11 cellular contexts compared by ENCODE assay signal in genomic region chr11:119028346-119029068, GRCh38. TPM values are rescaled to one million over a fixed set of nuclear protein-coding genes. Genes with fewer than 3 reads are reported as not detected.
A peak's percentile ranks its signal among the peaks of the same experiment; 100 is the strongest.
DNase-seq lines count a peak whose midpoint lies in the region; ATAC-seq, FAIRE-seq and TF ChIP-seq lines count a peak whose summit lies in the region.
"Had no signal": no experiment of that assay in that cellular context is flagged by ENCODE, and none has a peak within 500 bp of the region (broad histone marks: within the 10 kb centered on the region; RNA-seq: fewer than 3 reads in every experiment).

No MANE protein-coding gene starts in this region.

- H3K4me3 ChIP-seq in HepG2 (replicated peaks in 1 of 3; ENCODE audit: insufficient read depth in 1 of 3, low read depth in 2 of 3, low read length in 3 of 3): peak overlapping the region; percentile 74 to 82 (median 79)
- H3K4me3 ChIP-seq: A549 had no signal

- H3K9ac ChIP-seq in HepG2 (ENCODE audit: insufficient read depth, low read depth, low read length): peak overlapping the region; percentile 77

- H4K20me1 ChIP-seq in HepG2 (ENCODE audit: insufficient read depth, low read length): peaks cover 5% of the 10 kb centered on the region; the same call in 1 of the 2 replicates

- POLR2A ChIA-PET in activated CD4-positive, alpha-beta T cell treated with anti-CD3 and anti-CD28 coated beads, Interleukin-2, amount 10 ng/mL, durations not matched to agents 7 days and 5 days (lab: Charles Lee): no interaction called here
- POLR2A ChIA-PET in HepG2 (lab: Yijun Ruan, JAX): interaction anchor here (1.0 to 4.8 kb wide), 5 partner anchors 10 to 39 kb away, joined by 3 to 45 read pairs (median 8); partner anchors contain the start of genes CENATAC, HYOU1, RPS25 and TRAPPC4

- H3K9me3 ChIP-seq in HepG2 (ENCODE audit: low read length): no peaks in the 10 kb centered on the region
- H3K9me3 ChIP-seq: A549 had no signal

- 11% methylated on average over 6 of the region's 9 CpGs for WGBS in HepG2 (ENCODE audit: low lambda C conversion rate)

- peak overlapping the region; percentile 77 for H3K27ac ChIP-seq in HepG2 (ENCODE audit: extremely low read length, insufficient read depth, low read length)
- H3K27ac ChIP-seq: A549 had no signal

- peak overlapping the region; percentile 99 for H3K4me2 ChIP-seq in HepG2 (ENCODE audit: low read depth, low read length)

- no peak for FAIRE-seq in HepG2 (lab: Jason Lieb, UNC)
- FAIRE-seq: A549 had no signal

- H3K27me3 ChIP-seq in HepG2 (ENCODE audit: control insufficient read depth in 1 of 2, insufficient read depth in 2 of 2, low read length in 2 of 2): no peaks in the 10 kb centered on the region; a peak in 1 of 5 replicates

- H3K36me3 ChIP-seq in HepG2 (replicated peaks in 1 of 2; ENCODE audit: control insufficient read depth in 1 of 2, insufficient read depth in 2 of 2, low read length in 2 of 2): peaks cover under 1 to 4% of the 10 kb centered on the region in 2 experiments; a peak in 2 of 5 replicates

- H3K79me2 ChIP-seq in HepG2 (ENCODE audit: insufficient read depth, low read length): peaks cover 48% of the 10 kb centered on the region

- no peak overlapping the region for H2AFZ ChIP-seq in HepG2 (ENCODE audit: low read length)

- no peak for TF ChIP-seq CTCF in HepG2 (CRISPR knock-in tag; IDR thresholded peaks at IDR 0.05)

- intact Hi-C loops in activated T-helper 1 cell treated with anti-CD3 and anti-CD28 coated beads, Interleukin-12 subunit alpha, Interleukin-12 subunit beta, Interleukin-2, Interleukin-4 antibody, amounts not matched to agents 30 ng/mL and 10 ng/mL and 1 ng/mL, durations not matched to agents 14 hours and 24 hours and 36 hours (cut with micrococcal nuclease): no loop called here
- intact Hi-C loops in HepG2 (cut with micrococcal nuclease; ENCODE audit: unreplicated experiment): no loop called here

- H3K4me1 Mint-ChIP-seq in activated CD4-positive, alpha-beta T cell treated with anti-CD3 and anti-CD28 coated beads, Interleukin-2, amount 10 ng/mL, durations not matched to agents 7 days and 5 days: peaks cover 42% of the 10 kb centered on the region
- peaks cover 29% of the 10 kb centered on the region for H3K4me1 Mint-ChIP-seq in activated T-helper 1 cell treated with anti-CD3 and anti-CD28 coated beads, Interleukin-12 subunit alpha, Interleukin-12 subunit beta, Interleukin-2, Interleukin-4 antibody, amounts not matched to agents 30 ng/mL and 10 ng/mL and 1 ng/mL, durations not matched to agents 14 hours and 24 hours and 36 hours (ENCODE audit: low read depth)
- peaks cover 34% of the 10 kb centered on the region for H3K4me1 Mint-ChIP-seq in stimulated activated memory B cell treated with anti-CD40 and anti-IgM and Interleukin-4, amounts not matched to agents 10 μg/mL and 1 μg/mL and 100 μg/mL, for 72 hours

- DNase-seq in activated CD4-positive, alpha-beta T cell treated with anti-CD3 and anti-CD28 coated beads, Interleukin-2, amount 10 ng/mL, durations not matched to agents 7 days and 5 days: no peak
- DNase-seq in activated CD4-positive, alpha-beta T cell treated with anti-CD3 and anti-CD28 coated beads for 48 hours: no peak
- no peak for DNase-seq in activated T-helper 1 cell treated with anti-CD3 and anti-CD28 coated beads, Interleukin-12 subunit alpha, Interleukin-12 subunit beta, Interleukin-2, Interleukin-4 antibody, amounts not matched to agents 30 ng/mL and 10 ng/mL and 1 ng/mL, durations not matched to agents 14 hours and 24 hours and 36 hours (ENCODE audit: low spot score)
- DNase-seq in HepG2 (ENCODE audit: low spot score): no peak
- DNase-seq in dermis blood vessel endothelial cell: no peak
- no peak for DNase-seq in germinal center (ENCODE audit: low spot score)
- DNase-seq: HFFc6, SW 1271 had no signal

- no peak for TF ChIP-seq RAD21 in HepG2 (CRISPR knock-in tag; IDR thresholded peaks at IDR 0.05)

- no peaks in the 10 kb centered on the region for H3K9me3 Mint-ChIP-seq in activated CD4-positive, alpha-beta T cell treated with anti-CD3 and anti-CD28 coated beads, Interleukin-2, amount 10 ng/mL, durations not matched to agents 7 days and 5 days
- H3K9me3 Mint-ChIP-seq in activated T-helper 1 cell treated with anti-CD3 and anti-CD28 coated beads, Interleukin-12 subunit alpha, Interleukin-12 subunit beta, Interleukin-2, Interleukin-4 antibody, amounts not matched to agents 30 ng/mL and 10 ng/mL and 1 ng/mL, durations not matched to agents 14 hours and 24 hours and 36 hours: no peaks in the 10 kb centered on the region
- no peaks in the 10 kb centered on the region for H3K9me3 Mint-ChIP-seq in stimulated activated memory B cell treated with anti-CD40 and anti-IgM and Interleukin-4, amounts not matched to agents 10 μg/mL and 1 μg/mL and 100 μg/mL, for 72 hours
- H3K9me3 Mint-ChIP-seq: HFFc6 had no signal

- TF ChIP-seq EP300 in HepG2 (IDR thresholded peaks at IDR 0.05; ENCODE audit: low read depth in 2 of 2, low read length in 2 of 2) (no peak), HepG2 (CRISPR knock-in tag; IDR thresholded peaks at IDR 0.05; ENCODE audit: borderline replicate concordance) (no peak)

- in situ Hi-C loops in HepG2 (cut with HindIII; ENCODE audit: extremely low pct_ligation_motif_present, low pct_unique_long_range_greater_than_20kb): no loop called here

- peaks cover 79% of the 10 kb centered on the region for H3K4me1 ChIP-seq in HepG2 (ENCODE audit: insufficient read depth, low read length)

- H3K4me3 Mint-ChIP-seq in activated CD4-positive, alpha-beta T cell treated with anti-CD3 and anti-CD28 coated beads, Interleukin-2, amount 10 ng/mL, durations not matched to agents 7 days and 5 days: peak overlapping the region; percentile 70
- H3K4me3 Mint-ChIP-seq in activated T-helper 1 cell treated with anti-CD3 and anti-CD28 coated beads, Interleukin-12 subunit alpha, Interleukin-12 subunit beta, Interleukin-2, Interleukin-4 antibody, amounts not matched to agents 30 ng/mL and 10 ng/mL and 1 ng/mL, durations not matched to agents 14 hours and 24 hours and 36 hours: peak overlapping the region; percentile 80
- H3K4me3 Mint-ChIP-seq in stimulated activated memory B cell treated with anti-CD40 and anti-IgM and Interleukin-4, amounts not matched to agents 10 μg/mL and 1 μg/mL and 100 μg/mL, for 72 hours: no peak overlapping the region
- H3K4me3 Mint-ChIP-seq: HFFc6 had no signal

- CTCF ChIA-PET in activated CD4-positive, alpha-beta T cell treated with anti-CD3 and anti-CD28 coated beads, Interleukin-2, amount 10 ng/mL, durations not matched to agents 7 days and 5 days (lab: Charles Lee): interaction anchor here (1.6 to 2.1 kb wide), 2 partner anchors 22 to 30 kb away, joined by 3 to 4 read pairs; partner anchors contain the start of gene CENATAC
- CTCF ChIA-PET in HepG2 (lab: Yijun Ruan, JAX; ENCODE audit: low intra/inter-chr PET ratio, low total read pairs): no interaction called here

- peaks cover 28% of the 10 kb centered on the region for H3K36me3 Mint-ChIP-seq in activated CD4-positive, alpha-beta T cell treated with anti-CD3 and anti-CD28 coated beads, Interleukin-2, amount 10 ng/mL, durations not matched to agents 7 days and 5 days (ENCODE audit: low read depth)
- peaks cover 15% of the 10 kb centered on the region for H3K36me3 Mint-ChIP-seq in activated T-helper 1 cell treated with anti-CD3 and anti-CD28 coated beads, Interleukin-12 subunit alpha, Interleukin-12 subunit beta, Interleukin-2, Interleukin-4 antibody, amounts not matched to agents 30 ng/mL and 10 ng/mL and 1 ng/mL, durations not matched to agents 14 hours and 24 hours and 36 hours (ENCODE audit: low read depth)
- peaks cover 22% of the 10 kb centered on the region for H3K36me3 Mint-ChIP-seq in stimulated activated memory B cell treated with anti-CD40 and anti-IgM and Interleukin-4, amounts not matched to agents 10 μg/mL and 1 μg/mL and 100 μg/mL, for 72 hours

- peak overlapping the region; percentile 81 for H3K27ac Mint-ChIP-seq in activated CD4-positive, alpha-beta T cell treated with anti-CD3 and anti-CD28 coated beads, Interleukin-2, amount 10 ng/mL, durations not matched to agents 7 days and 5 days
- H3K27ac Mint-ChIP-seq in activated T-helper 1 cell treated with anti-CD3 and anti-CD28 coated beads, Interleukin-12 subunit alpha, Interleukin-12 subunit beta, Interleukin-2, Interleukin-4 antibody, amounts not matched to agents 30 ng/mL and 10 ng/mL and 1 ng/mL, durations not matched to agents 14 hours and 24 hours and 36 hours: peak overlapping the region; percentile 31
- H3K27ac Mint-ChIP-seq in stimulated activated memory B cell treated with anti-CD40 and anti-IgM and Interleukin-4, amounts not matched to agents 10 μg/mL and 1 μg/mL and 100 μg/mL, for 72 hours: peak overlapping the region; percentile 85
- H3K27ac Mint-ChIP-seq: HFFc6 had no signal

- BruUV-seq in HepG2 (replicated peaks; lab: Mats Ljungman, UMichigan): no TSS peak

- no peaks in the 10 kb centered on the region for H3K27me3 Mint-ChIP-seq in activated CD4-positive, alpha-beta T cell treated with anti-CD3 and anti-CD28 coated beads, Interleukin-2, amount 10 ng/mL, durations not matched to agents 7 days and 5 days
- H3K27me3 Mint-ChIP-seq in activated T-helper 1 cell treated with anti-CD3 and anti-CD28 coated beads, Interleukin-12 subunit alpha, Interleukin-12 subunit beta, Interleukin-2, Interleukin-4 antibody, amounts not matched to agents 30 ng/mL and 10 ng/mL and 1 ng/mL, durations not matched to agents 14 hours and 24 hours and 36 hours (ENCODE audit: insufficient read depth): no peaks in the 10 kb centered on the region
- H3K27me3 Mint-ChIP-seq in stimulated activated memory B cell treated with anti-CD40 and anti-IgM and Interleukin-4, amounts not matched to agents 10 μg/mL and 1 μg/mL and 100 μg/mL, for 72 hours: no peaks in the 10 kb centered on the region

- no peak for ATAC-seq in HepG2
- no peak for ATAC-seq in stimulated activated memory B cell treated with anti-CD40 and anti-IgM and Interleukin-4, amounts not matched to agents 10 μg/mL and 1 μg/mL and 100 μg/mL, for 72 hours
- no peak for ATAC-seq in GM21526 (IDR thresholded peaks at IDR 0.05; ENCODE audit: low FRiP score, unreplicated experiment)

- TF ChIP-seq POLR2A in HepG2 (IDR thresholded peaks at IDR 0.05; ENCODE audit: insufficient read depth in 1 of 2, low read depth in 2 of 2, low read length in 2 of 2): no peak

RNA-seq across cellular contexts. Expression of gene SLC37A4, which starts 2.2 kb away (rescaled TPM):
- total RNA-seq in activated CD4-positive, alpha-beta T cell treated with anti-CD3 and anti-CD28 coated beads, Interleukin-2, amount 10 ng/mL, durations not matched to agents 7 days and 5 days: 10 to 100 TPM; 17.9 to 19.4 TPM
- total RNA-seq in activated T-helper 1 cell treated with anti-CD3 and anti-CD28 coated beads, Interleukin-12 subunit alpha, Interleukin-12 subunit beta, Interleukin-2, Interleukin-4 antibody, amounts not matched to agents 30 ng/mL and 10 ng/mL and 1 ng/mL, durations not matched to agents 14 hours and 24 hours and 36 hours: 24.3 and 28.7 TPM in 2 replicates
- total RNA-seq in HepG2 (2016; rRNA removed; fragmentation: Illumina TruSeq; extraction: Trizol): 25.6 and 43.0 TPM in 2 replicates
- total RNA-seq in HepG2 (2016; cell fraction: cytosol; rRNA removed; fragmentation: Illumina TruSeq; extraction: Trizol; ENCODE audit: low read depth): 12.3 and 13.2 TPM in 2 replicates
- total RNA-seq in HepG2 (2016; cell fraction: insoluble cytoplasmic fraction; rRNA removed; fragmentation: Illumina TruSeq; extraction: Trizol): 30.8 and 42.1 TPM in 2 replicates
- 25.9 and 31.5 TPM in 2 replicates for total RNA-seq in HepG2 (2016; cell fraction: membrane; rRNA removed; fragmentation: Illumina TruSeq; extraction: Trizol)
- total RNA-seq in HepG2 (2016; cell fraction: nucleus; rRNA removed; fragmentation: Illumina TruSeq; extraction: Trizol): 34.0 and 45.3 TPM in 2 replicates
- 56.1 and 59.7 TPM in 2 replicates for polyA plus RNA-seq in HepG2 (2011; rRNA removed)
- polyA plus RNA-seq in HepG2 (2011; cell fraction: cytosol; rRNA removed): 60.5 and 69.7 TPM in 2 replicates
- polyA plus RNA-seq in HepG2 (2011; cell fraction: nucleus; rRNA removed): 154 and 157 TPM in 2 replicates
- 34.0 and 42.6 TPM in 2 replicates for polyA plus RNA-seq in HepG2 (2012)
- polyA plus RNA-seq in HepG2 (2016; cell fraction: cytosol; fragmentation: Illumina TruSeq; extraction: Trizol; ENCODE audit: low read depth): 13.6 and 16.7 TPM in 2 replicates
- polyA plus RNA-seq in HepG2 (2016; cell fraction: insoluble cytoplasmic fraction; fragmentation: Illumina TruSeq; extraction: Trizol; ENCODE audit: low read depth): 28.9 and 31.0 TPM in 2 replicates
- polyA plus RNA-seq in HepG2 (2016; cell fraction: membrane; fragmentation: Illumina TruSeq; extraction: Trizol; ENCODE audit: low read depth): 25.0 and 29.4 TPM in 2 replicates
- 73.9 and 77.2 TPM in 2 replicates for polyA plus RNA-seq in HepG2 (2016; cell fraction: nucleus; fragmentation: Illumina TruSeq; extraction: Trizol; ENCODE audit: insufficient read depth, low read depth)
- 44.4 and 130 TPM in 2 replicates for polyA minus RNA-seq in HepG2 (2011; rRNA and poly(A)+ RNA removed; ENCODE audit: low replicate concordance)
- 25.6 and 27.3 TPM in 2 replicates for polyA minus RNA-seq in HepG2 (2011; cell fraction: cytosol; rRNA and poly(A)+ RNA removed)
- polyA minus RNA-seq in HepG2 (2011; cell fraction: nucleus; rRNA and poly(A)+ RNA removed): 34.5 and 38.3 TPM in 2 replicates
- total RNA-seq in dermis blood vessel endothelial cell: 18.4 and 27.3 TPM in 2 replicates

RNA-seq across cellular contexts. Expression of gene TRAPPC4, which starts 9.9 kb away (rescaled TPM):
- total RNA-seq in activated CD4-positive, alpha-beta T cell treated with anti-CD3 and anti-CD28 coated beads, Interleukin-2, amount 10 ng/mL, durations not matched to agents 7 days and 5 days: 10 to 100 TPM; 58.5 to 65.4 TPM
- 141 and 142 TPM in 2 replicates for total RNA-seq in activated T-helper 1 cell treated with anti-CD3 and anti-CD28 coated beads, Interleukin-12 subunit alpha, Interleukin-12 subunit beta, Interleukin-2, Interleukin-4 antibody, amounts not matched to agents 30 ng/mL and 10 ng/mL and 1 ng/mL, durations not matched to agents 14 hours and 24 hours and 36 hours
- total RNA-seq in HepG2 (2016; rRNA removed; fragmentation: Illumina TruSeq; extraction: Trizol): 97.4 and 124 TPM in 2 replicates
- total RNA-seq in HepG2 (2016; cell fraction: cytosol; rRNA removed; fragmentation: Illumina TruSeq; extraction: Trizol; ENCODE audit: low read depth): 27.9 and 36.4 TPM in 2 replicates
- 97.4 and 132 TPM in 2 replicates for total RNA-seq in HepG2 (2016; cell fraction: insoluble cytoplasmic fraction; rRNA removed; fragmentation: Illumina TruSeq; extraction: Trizol)
- 40.9 and 41.3 TPM in 2 replicates for total RNA-seq in HepG2 (2016; cell fraction: membrane; rRNA removed; fragmentation: Illumina TruSeq; extraction: Trizol)
- total RNA-seq in HepG2 (2016; cell fraction: nucleus; rRNA removed; fragmentation: Illumina TruSeq; extraction: Trizol): 40.3 and 49.2 TPM in 2 replicates
- polyA plus RNA-seq in HepG2 (2011; rRNA removed): 126 and 140 TPM in 2 replicates
- 244 TPM in 2 replicates for polyA plus RNA-seq in HepG2 (2011; cell fraction: cytosol; rRNA removed)
- 66.5 and 86.6 TPM in 2 replicates for polyA plus RNA-seq in HepG2 (2011; cell fraction: nucleus; rRNA removed)
- polyA plus RNA-seq in HepG2 (2012): 79.9 and 87.7 TPM in 2 replicates
- polyA plus RNA-seq in HepG2 (2016; cell fraction: cytosol; fragmentation: Illumina TruSeq; extraction: Trizol; ENCODE audit: low read depth): 27.4 and 30.8 TPM in 2 replicates
- 119 and 128 TPM in 2 replicates for polyA plus RNA-seq in HepG2 (2016; cell fraction: insoluble cytoplasmic fraction; fragmentation: Illumina TruSeq; extraction: Trizol; ENCODE audit: low read depth)
- 27.5 and 28.4 TPM in 2 replicates for polyA plus RNA-seq in HepG2 (2016; cell fraction: membrane; fragmentation: Illumina TruSeq; extraction: Trizol; ENCODE audit: low read depth)
- 50.7 and 55.6 TPM in 2 replicates for polyA plus RNA-seq in HepG2 (2016; cell fraction: nucleus; fragmentation: Illumina TruSeq; extraction: Trizol; ENCODE audit: insufficient read depth, low read depth)
- 109 and 163 TPM in 2 replicates for polyA minus RNA-seq in HepG2 (2011; rRNA and poly(A)+ RNA removed; ENCODE audit: low replicate concordance)
- polyA minus RNA-seq in HepG2 (2011; cell fraction: cytosol; rRNA and poly(A)+ RNA removed): 24.4 and 30.3 TPM in 2 replicates
- 36.2 and 46.1 TPM in 2 replicates for polyA minus RNA-seq in HepG2 (2011; cell fraction: nucleus; rRNA and poly(A)+ RNA removed)
- 90.2 and 116 TPM in 2 replicates for total RNA-seq in dermis blood vessel endothelial cell

RNA-seq across cellular contexts. Expression of gene RPS25, which starts 10.4 kb away (rescaled TPM):
- 1,000 to 10,000 TPM; 1,054 to 1,196 TPM for total RNA-seq in activated CD4-positive, alpha-beta T cell treated with anti-CD3 and anti-CD28 coated beads, Interleukin-2, amount 10 ng/mL, durations not matched to agents 7 days and 5 days
- 1,440 and 1,455 TPM in 2 replicates for total RNA-seq in activated T-helper 1 cell treated with anti-CD3 and anti-CD28 coated beads, Interleukin-12 subunit alpha, Interleukin-12 subunit beta, Interleukin-2, Interleukin-4 antibody, amounts not matched to agents 30 ng/mL and 10 ng/mL and 1 ng/mL, durations not matched to agents 14 hours and 24 hours and 36 hours
- total RNA-seq in HepG2 (2016; rRNA removed; fragmentation: Illumina TruSeq; extraction: Trizol): 1,415 and 1,643 TPM in 2 replicates
- 2,275 and 2,513 TPM in 2 replicates for total RNA-seq in HepG2 (2016; cell fraction: cytosol; rRNA removed; fragmentation: Illumina TruSeq; extraction: Trizol; ENCODE audit: low read depth)
- total RNA-seq in HepG2 (2016; cell fraction: insoluble cytoplasmic fraction; rRNA removed; fragmentation: Illumina TruSeq; extraction: Trizol): 1,435 and 1,680 TPM in 2 replicates
- total RNA-seq in HepG2 (2016; cell fraction: membrane; rRNA removed; fragmentation: Illumina TruSeq; extraction: Trizol): 3,410 and 3,458 TPM in 2 replicates
- total RNA-seq in HepG2 (2016; cell fraction: nucleus; rRNA removed; fragmentation: Illumina TruSeq; extraction: Trizol): 502 and 555 TPM in 2 replicates
- 647 and 839 TPM in 2 replicates for polyA plus RNA-seq in HepG2 (2011; rRNA removed)
- 1,228 and 1,764 TPM in 2 replicates for polyA plus RNA-seq in HepG2 (2011; cell fraction: cytosol; rRNA removed)
- polyA plus RNA-seq in HepG2 (2011; cell fraction: nucleus; rRNA removed): 458 and 672 TPM in 2 replicates
- 1,615 and 1,935 TPM in 2 replicates for polyA plus RNA-seq in HepG2 (2012)
- 2,641 and 2,732 TPM in 2 replicates for polyA plus RNA-seq in HepG2 (2016; cell fraction: cytosol; fragmentation: Illumina TruSeq; extraction: Trizol; ENCODE audit: low read depth)
- polyA plus RNA-seq in HepG2 (2016; cell fraction: insoluble cytoplasmic fraction; fragmentation: Illumina TruSeq; extraction: Trizol; ENCODE audit: low read depth): 1,500 and 1,585 TPM in 2 replicates
- 3,047 and 3,101 TPM in 2 replicates for polyA plus RNA-seq in HepG2 (2016; cell fraction: membrane; fragmentation: Illumina TruSeq; extraction: Trizol; ENCODE audit: low read depth)
- 848 and 904 TPM in 2 replicates for polyA plus RNA-seq in HepG2 (2016; cell fraction: nucleus; fragmentation: Illumina TruSeq; extraction: Trizol; ENCODE audit: insufficient read depth, low read depth)
- polyA minus RNA-seq in HepG2 (2011; rRNA and poly(A)+ RNA removed; ENCODE audit: low replicate concordance): 34.5 and 58.3 TPM in 2 replicates
- polyA minus RNA-seq in HepG2 (2011; cell fraction: cytosol; rRNA and poly(A)+ RNA removed): 501 and 613 TPM in 2 replicates
- 93.2 and 132 TPM in 2 replicates for polyA minus RNA-seq in HepG2 (2011; cell fraction: nucleus; rRNA and poly(A)+ RNA removed)
- 1,092 and 1,791 TPM in 2 replicates for total RNA-seq in dermis blood vessel endothelial cell

RNA-seq across cellular contexts. Expression of gene HYOU1, which starts 28.5 kb away (rescaled TPM):
- 100 to 1,000 TPM; 117 to 119 TPM for total RNA-seq in activated CD4-positive, alpha-beta T cell treated with anti-CD3 and anti-CD28 coated beads, Interleukin-2, amount 10 ng/mL, durations not matched to agents 7 days and 5 days
- 216 and 219 TPM in 2 replicates for total RNA-seq in activated T-helper 1 cell treated with anti-CD3 and anti-CD28 coated beads, Interleukin-12 subunit alpha, Interleukin-12 subunit beta, Interleukin-2, Interleukin-4 antibody, amounts not matched to agents 30 ng/mL and 10 ng/mL and 1 ng/mL, durations not matched to agents 14 hours and 24 hours and 36 hours
- total RNA-seq in HepG2 (2016; rRNA removed; fragmentation: Illumina TruSeq; extraction: Trizol): 50.0 and 127 TPM in 2 replicates
- total RNA-seq in HepG2 (2016; cell fraction: cytosol; rRNA removed; fragmentation: Illumina TruSeq; extraction: Trizol; ENCODE audit: low read depth): 14.4 and 15.9 TPM in 2 replicates
- 41.9 and 128 TPM in 2 replicates for total RNA-seq in HepG2 (2016; cell fraction: insoluble cytoplasmic fraction; rRNA removed; fragmentation: Illumina TruSeq; extraction: Trizol)
- total RNA-seq in HepG2 (2016; cell fraction: membrane; rRNA removed; fragmentation: Illumina TruSeq; extraction: Trizol): 27.3 and 28.2 TPM in 2 replicates
- total RNA-seq in HepG2 (2016; cell fraction: nucleus; rRNA removed; fragmentation: Illumina TruSeq; extraction: Trizol): 108 and 127 TPM in 2 replicates
- polyA plus RNA-seq in HepG2 (2011; rRNA removed): 155 and 164 TPM in 2 replicates
- polyA plus RNA-seq in HepG2 (2011; cell fraction: cytosol; rRNA removed): 125 and 144 TPM in 2 replicates
- 120 and 130 TPM in 2 replicates for polyA plus RNA-seq in HepG2 (2011; cell fraction: nucleus; rRNA removed)
- 61.3 and 94.5 TPM in 2 replicates for polyA plus RNA-seq in HepG2 (2012)
- polyA plus RNA-seq in HepG2 (2016; cell fraction: cytosol; fragmentation: Illumina TruSeq; extraction: Trizol; ENCODE audit: low read depth): 7.6 and 8.4 TPM in 2 replicates
- polyA plus RNA-seq in HepG2 (2016; cell fraction: insoluble cytoplasmic fraction; fragmentation: Illumina TruSeq; extraction: Trizol; ENCODE audit: low read depth): 41.0 and 55.4 TPM in 2 replicates
- polyA plus RNA-seq in HepG2 (2016; cell fraction: membrane; fragmentation: Illumina TruSeq; extraction: Trizol; ENCODE audit: low read depth): 18.1 and 24.3 TPM in 2 replicates
- polyA plus RNA-seq in HepG2 (2016; cell fraction: nucleus; fragmentation: Illumina TruSeq; extraction: Trizol; ENCODE audit: insufficient read depth, low read depth): 184 and 191 TPM in 2 replicates
- polyA minus RNA-seq in HepG2 (2011; rRNA and poly(A)+ RNA removed; ENCODE audit: low replicate concordance): 197 and 370 TPM in 2 replicates
- 76.5 and 103 TPM in 2 replicates for polyA minus RNA-seq in HepG2 (2011; cell fraction: cytosol; rRNA and poly(A)+ RNA removed)
- 81.2 and 89.5 TPM in 2 replicates for polyA minus RNA-seq in HepG2 (2011; cell fraction: nucleus; rRNA and poly(A)+ RNA removed)
- 194 and 353 TPM in 2 replicates for total RNA-seq in dermis blood vessel endothelial cell

RNA-seq across cellular contexts. Expression of gene CENATAC, which starts 30.6 kb away (rescaled TPM):
- 10 to 100 TPM; 40.4 to 47.2 TPM for total RNA-seq in activated CD4-positive, alpha-beta T cell treated with anti-CD3 and anti-CD28 coated beads, Interleukin-2, amount 10 ng/mL, durations not matched to agents 7 days and 5 days
- 50.1 and 53.6 TPM in 2 replicates for total RNA-seq in activated T-helper 1 cell treated with anti-CD3 and anti-CD28 coated beads, Interleukin-12 subunit alpha, Interleukin-12 subunit beta, Interleukin-2, Interleukin-4 antibody, amounts not matched to agents 30 ng/mL and 10 ng/mL and 1 ng/mL, durations not matched to agents 14 hours and 24 hours and 36 hours
- 9.2 and 25.0 TPM in 2 replicates for total RNA-seq in HepG2 (2016; rRNA removed; fragmentation: Illumina TruSeq; extraction: Trizol)
- 2.9 and 5.0 TPM in 2 replicates for total RNA-seq in HepG2 (2016; cell fraction: cytosol; rRNA removed; fragmentation: Illumina TruSeq; extraction: Trizol; ENCODE audit: low read depth)
- total RNA-seq in HepG2 (2016; cell fraction: insoluble cytoplasmic fraction; rRNA removed; fragmentation: Illumina TruSeq; extraction: Trizol): 10.8 and 23.9 TPM in 2 replicates
- total RNA-seq in HepG2 (2016; cell fraction: membrane; rRNA removed; fragmentation: Illumina TruSeq; extraction: Trizol): 5.4 and 7.4 TPM in 2 replicates
- total RNA-seq in HepG2 (2016; cell fraction: nucleus; rRNA removed; fragmentation: Illumina TruSeq; extraction: Trizol): 39.0 and 46.3 TPM in 2 replicates
- polyA plus RNA-seq in HepG2 (2011; rRNA removed): 19.8 and 21.7 TPM in 2 replicates
- polyA plus RNA-seq in HepG2 (2011; cell fraction: cytosol; rRNA removed): 3.7 and 4.9 TPM in 2 replicates
- polyA plus RNA-seq in HepG2 (2011; cell fraction: nucleus; rRNA removed): 56.4 and 56.7 TPM in 2 replicates
- polyA plus RNA-seq in HepG2 (2012): 9.2 and 11.5 TPM in 2 replicates
- 3.9 and 4.7 TPM in 2 replicates for polyA plus RNA-seq in HepG2 (2016; cell fraction: cytosol; fragmentation: Illumina TruSeq; extraction: Trizol; ENCODE audit: low read depth)
- polyA plus RNA-seq in HepG2 (2016; cell fraction: insoluble cytoplasmic fraction; fragmentation: Illumina TruSeq; extraction: Trizol; ENCODE audit: low read depth): 10.1 and 11.5 TPM in 2 replicates
- polyA plus RNA-seq in HepG2 (2016; cell fraction: membrane; fragmentation: Illumina TruSeq; extraction: Trizol; ENCODE audit: low read depth): 4.1 and 4.4 TPM in 2 replicates
- 100 and 110 TPM in 2 replicates for polyA plus RNA-seq in HepG2 (2016; cell fraction: nucleus; fragmentation: Illumina TruSeq; extraction: Trizol; ENCODE audit: insufficient read depth, low read depth)
- polyA minus RNA-seq in HepG2 (2011; rRNA and poly(A)+ RNA removed; ENCODE audit: low replicate concordance): 11.3 and 25.0 TPM in 2 replicates
- polyA minus RNA-seq in HepG2 (2011; cell fraction: cytosol; rRNA and poly(A)+ RNA removed): 4.2 and 4.6 TPM in 2 replicates
- polyA minus RNA-seq in HepG2 (2011; cell fraction: nucleus; rRNA and poly(A)+ RNA removed): 45.4 and 51.7 TPM in 2 replicates
- total RNA-seq in dermis blood vessel endothelial cell: 9.7 and 21.6 TPM in 2 replicates

Comparison
In these comparisons a context has a peak if more than half of its experiments do, and no peak if none do; other contexts are left out.
1. H3K27ac Mint-ChIP-seq: peak in every context shown above with its lines; median percentile 85 in stimulated activated memory B cell treated with anti-CD40 and anti-IgM and Interleukin-4, amounts not matched to agents 10 μg/mL and 1 μg/mL and 100 μg/mL, for 72 hours; 81 in activated CD4-positive, alpha-beta T cell treated with anti-CD3 and anti-CD28 coated beads, Interleukin-2, amount 10 ng/mL, durations not matched to agents 7 days and 5 days; 31 in activated T-helper 1 cell treated with anti-CD3 and anti-CD28 coated beads, Interleukin-12 subunit alpha, Interleukin-12 subunit beta, Interleukin-2, Interleukin-4 antibody, amounts not matched to agents 30 ng/mL and 10 ng/mL and 1 ng/mL, durations not matched to agents 14 hours and 24 hours and 36 hours.